In genomic region chr2:186485871-186486650, GRCh38 we compare ENCODE assay signal across 1 cellular context.
TF ChIP-seq lines count a peak whose summit lies in the region.

ZC3H15 (plus strand) TSS chr2:186486260; CDS start chr2:186486383, 123 bp downstream.

TF ChIP-seq in H1, 55 proteins besides CTCF, POLR2A, EP300 and RAD21:
- TF ChIP-seq EGR1 (IDR thresholded peaks at IDR 0.05; ENCODE audit: borderline replicate concordance, low read depth, low read length) (peak; percentile 94; the same call in 1 of the 2 replicates), MAX (IDR thresholded peaks at IDR 0.05) (peak; percentile 88), SUZ12 (IDR thresholded peaks at IDR 0.05; ENCODE audit: low read length) (peak; percentile 25; the same call in 1 of the 2 replicates), SIN3A (conservative IDR thresholded peaks at IDR 0.05 in 1 of 2, IDR thresholded peaks at IDR 0.05 in 1 of 2; ENCODE audit: low read depth in 1 of 2, low read length in 2 of 2) (peak in 1 of 2 experiments; percentile 73; a peak in 2 of 4 replicates), RXRA (IDR thresholded peaks at IDR 0.05; ENCODE audit: insufficient read depth, low read depth, low read length) (no peak), TAF1 (IDR thresholded peaks at IDR 0.05; ENCODE audit: low read depth, low read length) (peak; percentile 96), TBP (IDR thresholded peaks at IDR 0.05; ENCODE audit: low read depth, low read length) (peak; percentile 89), BACH1 (IDR thresholded peaks at IDR 0.05; ENCODE audit: low read length) (peak; percentile 92), POLR2AphosphoS5 (IDR thresholded peaks at IDR 0.05; ENCODE audit: low read depth, low read length) (peak; percentile 97), MAFK (IDR thresholded peaks at IDR 0.05; ENCODE audit: low read depth, low read length) (no peak), PHF8 (conservative IDR thresholded peaks at IDR 0.05; ENCODE audit: low read depth, low read length) (peak; percentile 96), RBBP5 (IDR thresholded peaks at IDR 0.05; ENCODE audit: borderline replicate concordance, low read depth, low read length) (peak; percentile 99), HDAC2 (IDR thresholded peaks at IDR 0.05; ENCODE audit: borderline replicate concordance in 1 of 2, low read depth in 2 of 2, low read length in 2 of 2) (peak; percentile 75 to 83; a peak in 2 of 4 replicates), ASH2L (IDR thresholded peaks at IDR 0.05; ENCODE audit: low read length) (peak; percentile 95), NRF1 (IDR thresholded peaks at IDR 0.05; ENCODE audit: low read depth, low read length) (peak; percentile 83), CREB1 (IDR thresholded peaks at IDR 0.05) (peak; percentile 79), KDM4A (IDR thresholded peaks at IDR 0.05; ENCODE audit: low read depth, low read length, severe bottlenecking) (peak; percentile 51), GTF2F1 (IDR thresholded peaks at IDR 0.05; ENCODE audit: borderline replicate concordance, low read depth, low read length) (no peak)
- TF ChIP-seq, protein P1, sequence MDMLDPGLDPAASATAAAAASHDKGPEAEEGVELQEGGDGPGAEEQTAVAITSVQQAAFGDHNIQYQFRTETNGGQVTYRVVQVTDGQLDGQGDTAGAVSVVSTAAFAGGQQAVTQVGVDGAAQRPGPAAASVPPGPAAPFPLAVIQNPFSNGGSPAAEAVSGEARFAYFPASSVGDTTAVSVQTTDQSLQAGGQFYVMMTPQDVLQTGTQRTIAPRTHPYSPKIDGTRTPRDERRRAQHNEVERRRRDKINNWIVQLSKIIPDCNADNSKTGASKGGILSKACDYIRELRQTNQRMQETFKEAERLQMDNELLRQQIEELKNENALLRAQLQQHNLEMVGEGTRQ (IDR thresholded peaks at IDR 0.05; ENCODE audit: low read length): peak; percentile 34; the same call in 1 of the 2 replicates
- TF ChIP-seq, protein P2, sequence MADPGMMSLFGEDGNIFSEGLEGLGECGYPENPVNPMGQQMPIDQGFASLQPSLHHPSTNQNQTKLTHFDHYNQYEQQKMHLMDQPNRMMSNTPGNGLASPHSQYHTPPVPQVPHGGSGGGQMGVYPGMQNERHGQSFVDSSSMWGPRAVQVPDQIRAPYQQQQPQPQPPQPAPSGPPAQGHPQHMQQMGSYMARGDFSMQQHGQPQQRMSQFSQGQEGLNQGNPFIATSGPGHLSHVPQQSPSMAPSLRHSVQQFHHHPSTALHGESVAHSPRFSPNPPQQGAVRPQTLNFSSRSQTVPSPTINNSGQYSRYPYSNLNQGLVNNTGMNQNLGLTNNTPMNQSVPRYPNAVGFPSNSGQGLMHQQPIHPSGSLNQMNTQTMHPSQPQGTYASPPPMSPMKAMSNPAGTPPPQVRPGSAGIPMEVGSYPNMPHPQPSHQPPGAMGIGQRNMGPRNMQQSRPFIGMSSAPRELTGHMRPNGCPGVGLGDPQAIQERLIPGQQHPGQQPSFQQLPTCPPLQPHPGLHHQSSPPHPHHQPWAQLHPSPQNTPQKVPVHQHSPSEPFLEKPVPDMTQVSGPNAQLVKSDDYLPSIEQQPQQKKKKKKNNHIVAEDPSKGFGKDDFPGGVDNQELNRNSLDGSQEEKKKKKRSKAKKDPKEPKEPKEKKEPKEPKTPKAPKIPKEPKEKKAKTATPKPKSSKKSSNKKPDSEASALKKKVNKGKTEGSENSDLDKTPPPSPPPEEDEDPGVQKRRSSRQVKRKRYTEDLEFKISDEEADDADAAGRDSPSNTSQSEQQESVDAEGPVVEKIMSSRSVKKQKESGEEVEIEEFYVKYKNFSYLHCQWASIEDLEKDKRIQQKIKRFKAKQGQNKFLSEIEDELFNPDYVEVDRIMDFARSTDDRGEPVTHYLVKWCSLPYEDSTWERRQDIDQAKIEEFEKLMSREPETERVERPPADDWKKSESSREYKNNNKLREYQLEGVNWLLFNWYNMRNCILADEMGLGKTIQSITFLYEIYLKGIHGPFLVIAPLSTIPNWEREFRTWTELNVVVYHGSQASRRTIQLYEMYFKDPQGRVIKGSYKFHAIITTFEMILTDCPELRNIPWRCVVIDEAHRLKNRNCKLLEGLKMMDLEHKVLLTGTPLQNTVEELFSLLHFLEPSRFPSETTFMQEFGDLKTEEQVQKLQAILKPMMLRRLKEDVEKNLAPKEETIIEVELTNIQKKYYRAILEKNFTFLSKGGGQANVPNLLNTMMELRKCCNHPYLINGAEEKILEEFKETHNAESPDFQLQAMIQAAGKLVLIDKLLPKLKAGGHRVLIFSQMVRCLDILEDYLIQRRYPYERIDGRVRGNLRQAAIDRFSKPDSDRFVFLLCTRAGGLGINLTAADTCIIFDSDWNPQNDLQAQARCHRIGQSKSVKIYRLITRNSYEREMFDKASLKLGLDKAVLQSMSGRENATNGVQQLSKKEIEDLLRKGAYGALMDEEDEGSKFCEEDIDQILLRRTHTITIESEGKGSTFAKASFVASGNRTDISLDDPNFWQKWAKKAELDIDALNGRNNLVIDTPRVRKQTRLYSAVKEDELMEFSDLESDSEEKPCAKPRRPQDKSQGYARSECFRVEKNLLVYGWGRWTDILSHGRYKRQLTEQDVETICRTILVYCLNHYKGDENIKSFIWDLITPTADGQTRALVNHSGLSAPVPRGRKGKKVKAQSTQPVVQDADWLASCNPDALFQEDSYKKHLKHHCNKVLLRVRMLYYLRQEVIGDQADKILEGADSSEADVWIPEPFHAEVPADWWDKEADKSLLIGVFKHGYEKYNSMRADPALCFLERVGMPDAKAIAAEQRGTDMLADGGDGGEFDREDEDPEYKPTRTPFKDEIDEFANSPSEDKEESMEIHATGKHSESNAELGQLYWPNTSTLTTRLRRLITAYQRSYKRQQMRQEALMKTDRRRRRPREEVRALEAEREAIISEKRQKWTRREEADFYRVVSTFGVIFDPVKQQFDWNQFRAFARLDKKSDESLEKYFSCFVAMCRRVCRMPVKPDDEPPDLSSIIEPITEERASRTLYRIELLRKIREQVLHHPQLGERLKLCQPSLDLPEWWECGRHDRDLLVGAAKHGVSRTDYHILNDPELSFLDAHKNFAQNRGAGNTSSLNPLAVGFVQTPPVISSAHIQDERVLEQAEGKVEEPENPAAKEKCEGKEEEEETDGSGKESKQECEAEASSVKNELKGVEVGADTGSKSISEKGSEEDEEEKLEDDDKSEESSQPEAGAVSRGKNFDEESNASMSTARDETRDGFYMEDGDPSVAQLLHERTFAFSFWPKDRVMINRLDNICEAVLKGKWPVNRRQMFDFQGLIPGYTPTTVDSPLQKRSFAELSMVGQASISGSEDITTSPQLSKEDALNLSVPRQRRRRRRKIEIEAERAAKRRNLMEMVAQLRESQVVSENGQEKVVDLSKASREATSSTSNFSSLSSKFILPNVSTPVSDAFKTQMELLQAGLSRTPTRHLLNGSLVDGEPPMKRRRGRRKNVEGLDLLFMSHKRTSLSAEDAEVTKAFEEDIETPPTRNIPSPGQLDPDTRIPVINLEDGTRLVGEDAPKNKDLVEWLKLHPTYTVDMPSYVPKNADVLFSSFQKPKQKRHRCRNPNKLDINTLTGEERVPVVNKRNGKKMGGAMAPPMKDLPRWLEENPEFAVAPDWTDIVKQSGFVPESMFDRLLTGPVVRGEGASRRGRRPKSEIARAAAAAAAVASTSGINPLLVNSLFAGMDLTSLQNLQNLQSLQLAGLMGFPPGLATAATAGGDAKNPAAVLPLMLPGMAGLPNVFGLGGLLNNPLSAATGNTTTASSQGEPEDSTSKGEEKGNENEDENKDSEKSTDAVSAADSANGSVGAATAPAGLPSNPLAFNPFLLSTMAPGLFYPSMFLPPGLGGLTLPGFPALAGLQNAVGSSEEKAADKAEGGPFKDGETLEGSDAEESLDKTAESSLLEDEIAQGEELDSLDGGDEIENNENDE (IDR thresholded peaks at IDR 0.05; ENCODE audit: insufficient replicate concordance, low read length): no peak
- TF ChIP-seq, protein P3, sequence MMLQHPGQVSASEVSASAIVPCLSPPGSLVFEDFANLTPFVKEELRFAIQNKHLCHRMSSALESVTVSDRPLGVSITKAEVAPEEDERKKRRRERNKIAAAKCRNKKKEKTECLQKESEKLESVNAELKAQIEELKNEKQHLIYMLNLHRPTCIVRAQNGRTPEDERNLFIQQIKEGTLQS (IDR thresholded peaks at IDR 0.05; ENCODE audit: insufficient read depth, low read depth, low read length): peak; percentile 17; the same call in 1 of the 2 replicates
